9 cellular contexts compared by ENCODE assay signal in genomic region chr2:206031162-206031784, GRCh38. TPM values are rescaled to one million over a fixed set of nuclear protein-coding genes. Genes with fewer than 3 reads are reported as not detected.
DNase-seq lines count a peak whose midpoint lies in the region; ATAC-seq and TF ChIP-seq lines count a peak whose summit lies in the region.
"Had no signal": no experiment of that assay in that cellular context is flagged by ENCODE, and none has a peak within 500 bp of the region (broad histone marks: within the 10 kb centered on the region; RNA-seq: fewer than 3 reads in every experiment).

No MANE protein-coding gene starts in this region.

- H3K36me3 Mint-ChIP-seq in type B pancreatic cell = peaks cover 55% of the 10 kb centered on the region
- H3K36me3 Mint-ChIP-seq in naive thymus-derived CD8-positive, alpha-beta T cell = peaks cover 29 to 89% (median 65%) of the 10 kb centered on the region in 3 donors

- H2BK5ac ChIP-seq in IMR-90 (ENCODE audit: low read depth, low read length, poor library complexity, severe bottlenecking) = no peak overlapping the region

- no peaks in the 10 kb centered on the region for H4K20me1 ChIP-seq in GM23248 (ENCODE audit: insufficient read depth)
- no peaks in the 10 kb centered on the region; the same call in 1 of the 2 replicates for H4K20me1 ChIP-seq in IMR-90 (ENCODE audit: insufficient read depth, low read length)

- peaks cover 5% of the 10 kb centered on the region for H3K9me3 Mint-ChIP-seq in type B pancreatic cell
- H3K9me3 Mint-ChIP-seq in naive thymus-derived CD8-positive, alpha-beta T cell = peaks cover 0 to 19% (median 12%) of the 10 kb centered on the region in 9 donors
- H3K9me3 Mint-ChIP-seq: effector memory CD8-positive, alpha-beta T cell had no signal

- H3K4ac ChIP-seq in IMR-90 (ENCODE audit: low read depth, low read length) = no peak overlapping the region

- H3K9me3 ChIP-seq in GM23248 (ENCODE audit: low read depth) (no peaks in the 10 kb centered on the region), IMR-90 (ENCODE audit: control insufficient read depth, insufficient read depth, low read length) (peaks cover 3% of the 10 kb centered on the region), stomach (no peaks in the 10 kb centered on the region)

- no peaks in the 10 kb centered on the region for H3K4me1 ChIP-seq in GM23248 (ENCODE audit: insufficient read depth)
- H3K4me1 ChIP-seq in IMR-90 (ENCODE audit: control insufficient read depth, insufficient read depth, low read length) = peaks cover 1% of the 10 kb centered on the region; the same call in 1 of the 2 replicates
- peaks cover 0 to 18% (median 10%) of the 10 kb centered on the region in 4 donors for H3K4me1 ChIP-seq in stomach

- TF ChIP-seq RAD21 in IMR-90 (IDR thresholded peaks at IDR 0.05; ENCODE audit: low read length) = no peak

- POLR2A ChIA-PET in IMR-90 (lab: Charles Lee; ENCODE audit: unreplicated experiment) = no interaction called here
- POLR2A ChIA-PET in naive thymus-derived CD8-positive, alpha-beta T cell (lab: Charles Lee) = no interaction called here

- dilution Hi-C loops in IMR-90 (cut with HindIII; ENCODE audit: low sequenced_read_pairs, unreplicated experiment) = no loop called here

- no peak overlapping the region for H4K8ac ChIP-seq in IMR-90 (ENCODE audit: low read depth in 2 of 2, low read length in 2 of 2)

- no peaks in the 10 kb centered on the region; the same call in 1 of the 2 replicates for H3K9me1 ChIP-seq in IMR-90 (ENCODE audit: insufficient read depth, low read length)

- no peak overlapping the region for H3K23ac ChIP-seq in IMR-90 (ENCODE audit: low read depth, low read length)

- no peak overlapping the region for H3K27ac Mint-ChIP-seq in type B pancreatic cell
- peak overlapping the region in 4 of 10 donors; percentile 9 to 41 (median 30) for H3K27ac Mint-ChIP-seq in naive thymus-derived CD8-positive, alpha-beta T cell

- H3K4me2 ChIP-seq in GM23248 (ENCODE audit: unreplicated experiment) (no peak overlapping the region), IMR-90 (ENCODE audit: low read depth, low read length) (no peak overlapping the region)

- H3K27ac ChIP-seq in GM23248 = no peak overlapping the region
- H3K27ac ChIP-seq in IMR-90 (ENCODE audit: insufficient read depth, low read length) = no peak overlapping the region
- H3K27ac ChIP-seq in stomach = peak overlapping the region in 1 of 5 donors; percentile 41

- 82 to 90% methylated on average over 11 of the region's 11 CpGs for WGBS in GM23248 (ENCODE audit: low coverage in 1 of 2, low lambda C conversion rate in 2 of 2, missing lambda C conversion rate in 2 of 2), 2 experiments
- 91% methylated on average over 4 of the region's 11 CpGs; no CpG with 5 or more reads in 1 of the 2 experiments for WGBS in IMR-90 (ENCODE audit: extremely low coverage in 2 of 2, insufficient read length in 1 of 2), 2 experiments
- WGBS in stomach, 5 donors = 81 to 88% (median 85%) methylated on average over 10 to 11 of the region's 11 CpGs

- H3F3A ChIP-seq in GM23248 (ENCODE audit: insufficient read depth) = no peaks in the 10 kb centered on the region

- H2BK20ac ChIP-seq in IMR-90 (ENCODE audit: low read depth, low read length) = no peak overlapping the region

- intact Hi-C loops in IMR-90 (cut with micrococcal nuclease) = no loop called here
- intact Hi-C loops in stomach (cut with DNase I; ENCODE audit: low total_unique reads) = no loop called here

- no peak overlapping the region for H2AFZ ChIP-seq in GM23248
- no peak overlapping the region for H2AFZ ChIP-seq in IMR-90 (replicated peaks; ENCODE audit: low read length, poor library complexity)

- no TSS peak for BruUV-seq in IMR-90 (replicated peaks; lab: Mats Ljungman, UMichigan)

- TF ChIP-seq CTCF in IMR-90 (conservative IDR thresholded peaks at IDR 0.05; ENCODE audit: low read depth, low read length) = no peak
- no peak for TF ChIP-seq CTCF in type B pancreatic cell (conservative IDR thresholded peaks at IDR 0.05)
- TF ChIP-seq CTCF in stomach (IDR thresholded peaks at IDR 0.05) = no peak

- H3K4me1 Mint-ChIP-seq in type B pancreatic cell (ENCODE audit: unreplicated experiment) = no peaks in the 10 kb centered on the region
- H3K4me1 Mint-ChIP-seq in naive thymus-derived CD8-positive, alpha-beta T cell = peaks cover 28 to 65% (median 51%) of the 10 kb centered on the region in 4 donors

- DNase-seq in GM23248 = peak; percentile 56
- DNase-seq in IMR-90 = peak; percentile 75
- DNase-seq in fibroblast of peridontal ligament (ENCODE audit: extremely low read depth) = peak; percentile 17
- no peak for DNase-seq in type B pancreatic cell (ENCODE audit: extremely low spot score, unreplicated experiment)
- DNase-seq in naive thymus-derived CD8-positive, alpha-beta T cell = no peak
- no peak for DNase-seq in stomach
- DNase-seq: effector memory CD8-positive, alpha-beta T cell had no signal

- H3K14ac ChIP-seq in IMR-90 (replicated peaks; ENCODE audit: low read depth, low read length) = no peak overlapping the region

- H3K4me3 ChIP-seq in GM23248 (no peak overlapping the region), IMR-90 (ENCODE audit: insufficient read depth, low read depth, low read length) (no peak overlapping the region), stomach (no peak overlapping the region)

- no peak overlapping the region for H2BK120ac ChIP-seq in IMR-90 (ENCODE audit: low read depth, low read length)

- H4K5ac ChIP-seq in IMR-90 (ENCODE audit: low read depth, low read length) = no peak overlapping the region

- in situ Hi-C loops in GM23248 (cut with MboI) = no loop called here
- in situ Hi-C loops in IMR-90 (cut with MboI; ENCODE audit: low sequenced_read_pairs) = no loop called here

- H3K9ac ChIP-seq in GM23248 = no peak overlapping the region
- H3K9ac ChIP-seq in IMR-90 (ENCODE audit: low read depth, low read length) = no peak overlapping the region

- ATAC-seq in GM18511 (IDR thresholded peaks at IDR 0.05; ENCODE audit: unreplicated experiment) (peak; percentile 79), IMR-90 (ENCODE audit: low read depth) (peak; percentile 66), GM21528 (IDR thresholded peaks at IDR 0.05; ENCODE audit: low FRiP score, unreplicated experiment) (no peak)
- no peak for ATAC-seq in naive thymus-derived CD8-positive, alpha-beta T cell
- ATAC-seq: effector memory CD8-positive, alpha-beta T cell had no signal

- H3K56ac ChIP-seq in IMR-90 (ENCODE audit: extremely low read depth, insufficient read depth, low read length) = no peak overlapping the region

- H3K27me3 ChIP-seq in GM23248 (replicated peaks; ENCODE audit: insufficient read depth) (no peaks in the 10 kb centered on the region), IMR-90 (ENCODE audit: control insufficient read depth, insufficient read depth, low read length) (no peaks in the 10 kb centered on the region), stomach (no peaks in the 10 kb centered on the region)

- peaks cover 75% of the 10 kb centered on the region for H3K79me2 ChIP-seq in GM23248 (ENCODE audit: insufficient read depth)

- TF ChIP-seq POLR2A in IMR-90 (IDR thresholded peaks at IDR 0.05; ENCODE audit: low read depth, low read length) (no peak), stomach (IDR thresholded peaks at IDR 0.05) (no peak)

- H3K4me3 Mint-ChIP-seq in type B pancreatic cell = no peak overlapping the region
- H3K4me3 Mint-ChIP-seq in naive thymus-derived CD8-positive, alpha-beta T cell = no peak overlapping the region
- H3K4me3 Mint-ChIP-seq: effector memory CD8-positive, alpha-beta T cell had no signal

- H4K91ac ChIP-seq in IMR-90 (ENCODE audit: insufficient read depth, low read depth, low read length) = no peak overlapping the region

- H3K27me3 Mint-ChIP-seq in type B pancreatic cell = no peaks in the 10 kb centered on the region
- H3K27me3 Mint-ChIP-seq in naive thymus-derived CD8-positive, alpha-beta T cell = no peaks in the 10 kb centered on the region
- H3K27me3 Mint-ChIP-seq: effector memory CD8-positive, alpha-beta T cell had no signal

- no peak overlapping the region for H3K18ac ChIP-seq in IMR-90 (ENCODE audit: low read depth, low read length)

- H3K36me3 ChIP-seq in GM23248 (ENCODE audit: low read depth) = peaks cover 6% of the 10 kb centered on the region
- H3K36me3 ChIP-seq in IMR-90 (ENCODE audit: control insufficient read depth, insufficient read depth, low read length) = peaks cover 5% of the 10 kb centered on the region
- peaks cover 0 to 52% (median 49%) of the 10 kb centered on the region in 4 donors for H3K36me3 ChIP-seq in stomach

- H3K79me1 ChIP-seq in IMR-90 (ENCODE audit: low read depth in 1 of 2, low read length in 2 of 2) = peaks cover 11 to 27% of the 10 kb centered on the region in 2 experiments

- no peaks in the 10 kb centered on the region for H3K9me2 ChIP-seq in GM23248 (ENCODE audit: insufficient read depth)

- H2BK15ac ChIP-seq in IMR-90 (ENCODE audit: low read depth, low read length) = no peak overlapping the region

- no peak overlapping the region for H2AK9ac ChIP-seq in IMR-90 (replicated peaks; ENCODE audit: low read depth, low read length, poor library complexity)

- no peak overlapping the region for H2AK5ac ChIP-seq in IMR-90 (ENCODE audit: low read depth, low read length)

- no peak for TF ChIP-seq EP300 in stomach (IDR thresholded peaks at IDR 0.05)

- CTCF ChIA-PET in IMR-90 (lab: Yijun Ruan, JAX) = no interaction called here

TF ChIP-seq in IMR-90, 13 proteins besides CTCF, POLR2A, EP300 and RAD21:
- TF ChIP-seq MAFK (IDR thresholded peaks at IDR 0.05; ENCODE audit: low read depth, low read length) (no peak), CEBPB (IDR thresholded peaks at IDR 0.05; ENCODE audit: low read depth, low read length) (peak; percentile 21; the same call in 1 of the 2 replicates)

RNA-seq across cellular contexts. Expression of gene INO80D, which starts 54.7 kb away (rescaled TPM):
- 4.7 and 4.8 TPM in 2 replicates for total RNA-seq in GM23248 (2014; rRNA removed; shearing (Covaris generic))
- 3.0 and 3.4 TPM in 2 replicates for polyA plus RNA-seq in GM23248 (2016; fragmentation: Nextera tagmentation; extraction: Ambion mirVana)
- 4.5 and 5.0 TPM in 2 replicates for total RNA-seq in IMR-90 (2012; rRNA removed)
- 0.67 and 0.79 TPM in 2 replicates for polyA plus RNA-seq in IMR-90 (2012; rRNA removed)
- polyA plus RNA-seq in IMR-90 (2012; cell fraction: cytosol; rRNA removed) = 0.13 and 0.21 TPM in 2 replicates
- 1.4 and 3.7 TPM in 2 replicates for polyA plus RNA-seq in IMR-90 (2012; cell fraction: nucleus; rRNA removed; ENCODE audit: low replicate concordance)
- total RNA-seq in type B pancreatic cell (ENCODE audit: low replicate concordance) = 20.4 and 21.0 TPM in 2 replicates
- total RNA-seq in naive thymus-derived CD8-positive, alpha-beta T cell = 10 to 100 TPM; 35.6 to 38.7 TPM
- polyA plus RNA-seq in naive thymus-derived CD8-positive, alpha-beta T cell = 10 to 100 TPM in 2 of 3 donors, 1 to 10 TPM in 1; 9.4 to 13.1 (median 11.6) TPM
- 10 to 100 TPM; 19.2 to 67.1 (median 36.5) TPM for total RNA-seq in stomach
- polyA plus RNA-seq in stomach = 1 to 10 TPM in 2 of 3 donors, under 1 TPM in 1; 0.46 to 1.5 (median 1.3) TPM

Comparison
In these comparisons a context has a peak if more than half of its experiments do, and no peak if none do; other contexts are left out.
1. ATAC-seq: peak in GM18511 (single experiment) and IMR-90 (single experiment); none in naive thymus-derived CD8-positive, alpha-beta T cell (0 of 2) and GM21528 (single experiment).
2. DNase-seq: peak in GM23248 (single experiment), IMR-90 (single experiment) and fibroblast of peridontal ligament (single experiment); none in type B pancreatic cell (single experiment), naive thymus-derived CD8-positive, alpha-beta T cell (0 of 10) and stomach (single experiment).